8 cellular contexts compared by ENCODE assay signal in the genomic region with DNA sequence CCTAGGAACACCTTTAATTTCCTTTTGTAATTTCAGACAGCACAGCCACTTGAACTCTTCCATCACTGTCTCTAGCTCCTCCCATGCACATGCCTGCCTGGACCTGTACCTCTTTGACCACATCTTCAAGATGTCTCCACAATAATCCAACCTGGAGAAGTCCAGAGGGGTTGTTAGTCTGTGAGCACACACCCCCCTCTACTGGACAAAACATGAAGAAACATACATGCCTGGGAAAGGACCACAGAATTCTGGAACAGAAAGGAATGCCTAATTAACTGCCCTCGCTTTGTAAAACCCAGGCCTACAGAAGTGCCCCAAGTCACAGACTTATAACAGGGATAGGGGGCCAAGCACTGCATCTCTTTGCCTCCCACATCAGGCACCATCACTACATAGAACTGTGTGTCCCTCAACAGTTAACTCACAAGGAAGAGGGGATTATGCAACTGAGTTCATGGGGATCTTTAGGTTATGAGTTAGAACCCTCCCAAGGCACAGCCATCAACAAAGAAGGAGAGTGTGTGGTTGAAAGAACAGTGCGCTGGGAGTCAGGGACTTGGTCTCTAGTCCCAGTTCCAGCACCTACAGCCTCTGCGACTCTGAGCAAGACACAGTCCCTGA.
DNase-seq lines count a peak whose midpoint lies in the region; ATAC-seq and TF ChIP-seq lines count a peak whose summit lies in the region.

No MANE protein-coding gene starts in this region.

- H3K9me3 ChIP-seq in body of pancreas: no peaks in the 10 kb centered on the region

- no peaks in the 10 kb centered on the region for H3K36me3 ChIP-seq in body of pancreas (replicated peaks in 1 of 2; ENCODE audit: insufficient read depth in 1 of 2, low read depth in 2 of 2)

- no peak for TF ChIP-seq POLR2A in body of pancreas (IDR thresholded peaks at IDR 0.05)

- no peaks in the 10 kb centered on the region for H3K4me1 Mint-ChIP-seq in activated T-helper 1 cell treated with anti-CD3 and anti-CD28 coated beads, Interleukin-12 subunit alpha, Interleukin-12 subunit beta, Interleukin-2, Interleukin-4 antibody, amounts not matched to agents 30 ng/mL and 10 ng/mL and 1 ng/mL, durations not matched to agents 14 hours and 24 hours and 36 hours (ENCODE audit: low read depth)
- no peaks in the 10 kb centered on the region for H3K4me1 Mint-ChIP-seq in activated CD4-positive, alpha-beta T cell treated with anti-CD3 and anti-CD28 coated beads, Interleukin-2, amount 10 ng/mL, durations not matched to agents 7 days and 5 days

- H3K27ac ChIP-seq in body of pancreas: no peak overlapping the region

- DNase-seq in AG08395 (ENCODE audit: low spot score) (peak; percentile 79), GM12865 (ENCODE audit: low read depth) (peak; percentile 31), NCI-H510A treated with DMSO at 0.1 percent for 48 hours (lab: John Stamatoyannopoulos, UW) (peak; percentile 63), body of pancreas (peak in 2 of 4 donors; percentile 18 to 34), left kidney (ENCODE audit: low read depth, low spot score) (peak; percentile 93)
- DNase-seq in activated T-helper 1 cell treated with anti-CD3 and anti-CD28 coated beads, Interleukin-12 subunit alpha, Interleukin-12 subunit beta, Interleukin-2, Interleukin-4 antibody, amounts not matched to agents 30 ng/mL and 10 ng/mL and 1 ng/mL, durations not matched to agents 14 hours and 24 hours and 36 hours (ENCODE audit: low spot score): no peak
- DNase-seq in activated CD4-positive, alpha-beta T cell treated with anti-CD3 and anti-CD28 coated beads, Interleukin-2, amount 10 ng/mL, durations not matched to agents 7 days and 5 days: no peak

- no peak overlapping the region for H3K4me3 ChIP-seq in GM12865 (ENCODE audit: low read depth, low read length)
- H3K4me3 ChIP-seq in body of pancreas: no peak overlapping the region

- 63 to 73% methylated on average over 3 of the region's 3 CpGs for WGBS in body of pancreas, 2 donors

- intact Hi-C loops in body of pancreas (cut with DNase I): no loop called here
- intact Hi-C loops in activated T-helper 1 cell treated with anti-CD3 and anti-CD28 coated beads, Interleukin-12 subunit alpha, Interleukin-12 subunit beta, Interleukin-2, Interleukin-4 antibody, amounts not matched to agents 30 ng/mL and 10 ng/mL and 1 ng/mL, durations not matched to agents 14 hours and 24 hours and 36 hours (cut with micrococcal nuclease): loop anchor here (1.0 to 2.0 kb wide), 2 partner anchors 47 to 110 kb away; no protein-coding TSS in a partner anchor

- peak; percentile 41 for TF ChIP-seq CTCF in GM12865 (IDR thresholded peaks at IDR 0.05; ENCODE audit: insufficient read depth, low read depth, low read length, missing control alignments)
- peak in 6 of 7 experiments; percentile 43 to 70 (median 60) for TF ChIP-seq CTCF in body of pancreas (IDR thresholded peaks at IDR 0.05)

- no peaks in the 10 kb centered on the region for H3K27me3 ChIP-seq in body of pancreas

- H3K27ac Mint-ChIP-seq in activated T-helper 1 cell treated with anti-CD3 and anti-CD28 coated beads, Interleukin-12 subunit alpha, Interleukin-12 subunit beta, Interleukin-2, Interleukin-4 antibody, amounts not matched to agents 30 ng/mL and 10 ng/mL and 1 ng/mL, durations not matched to agents 14 hours and 24 hours and 36 hours: no peak overlapping the region
- H3K27ac Mint-ChIP-seq in activated CD4-positive, alpha-beta T cell treated with anti-CD3 and anti-CD28 coated beads, Interleukin-2, amount 10 ng/mL, durations not matched to agents 7 days and 5 days: no peak overlapping the region

- H3K4me1 ChIP-seq in body of pancreas: no peaks in the 10 kb centered on the region

- peaks cover 4% of the 10 kb centered on the region for H3K27me3 Mint-ChIP-seq in activated T-helper 1 cell treated with anti-CD3 and anti-CD28 coated beads, Interleukin-12 subunit alpha, Interleukin-12 subunit beta, Interleukin-2, Interleukin-4 antibody, amounts not matched to agents 30 ng/mL and 10 ng/mL and 1 ng/mL, durations not matched to agents 14 hours and 24 hours and 36 hours (ENCODE audit: insufficient read depth)
- H3K27me3 Mint-ChIP-seq in activated CD4-positive, alpha-beta T cell treated with anti-CD3 and anti-CD28 coated beads, Interleukin-2, amount 10 ng/mL, durations not matched to agents 7 days and 5 days: peaks cover 7% of the 10 kb centered on the region

- ATAC-seq in body of pancreas: peak; percentile 62
- no peak for ATAC-seq in HG02885 (IDR thresholded peaks at IDR 0.05; ENCODE audit: poor library complexity, unreplicated experiment)

- POLR2A ChIA-PET in activated CD4-positive, alpha-beta T cell treated with anti-CD3 and anti-CD28 coated beads, Interleukin-2, amount 10 ng/mL, durations not matched to agents 7 days and 5 days (lab: Charles Lee): no interaction called here

- CTCF ChIA-PET in activated CD4-positive, alpha-beta T cell treated with anti-CD3 and anti-CD28 coated beads, Interleukin-2, amount 10 ng/mL, durations not matched to agents 7 days and 5 days (lab: Charles Lee): interaction anchor here (1.1 kb wide), 1 partner anchor 13 kb away, joined by 3 read pairs; no protein-coding TSS in a partner anchor

- H3K36me3 Mint-ChIP-seq in activated T-helper 1 cell treated with anti-CD3 and anti-CD28 coated beads, Interleukin-12 subunit alpha, Interleukin-12 subunit beta, Interleukin-2, Interleukin-4 antibody, amounts not matched to agents 30 ng/mL and 10 ng/mL and 1 ng/mL, durations not matched to agents 14 hours and 24 hours and 36 hours (ENCODE audit: low read depth): no peaks in the 10 kb centered on the region
- no peaks in the 10 kb centered on the region for H3K36me3 Mint-ChIP-seq in activated CD4-positive, alpha-beta T cell treated with anti-CD3 and anti-CD28 coated beads, Interleukin-2, amount 10 ng/mL, durations not matched to agents 7 days and 5 days (ENCODE audit: low read depth)

- no peaks in the 10 kb centered on the region for H3K9me3 Mint-ChIP-seq in activated T-helper 1 cell treated with anti-CD3 and anti-CD28 coated beads, Interleukin-12 subunit alpha, Interleukin-12 subunit beta, Interleukin-2, Interleukin-4 antibody, amounts not matched to agents 30 ng/mL and 10 ng/mL and 1 ng/mL, durations not matched to agents 14 hours and 24 hours and 36 hours
- H3K9me3 Mint-ChIP-seq in activated CD4-positive, alpha-beta T cell treated with anti-CD3 and anti-CD28 coated beads, Interleukin-2, amount 10 ng/mL, durations not matched to agents 7 days and 5 days: peaks cover 5% of the 10 kb centered on the region

- H3K4me3 Mint-ChIP-seq in activated T-helper 1 cell treated with anti-CD3 and anti-CD28 coated beads, Interleukin-12 subunit alpha, Interleukin-12 subunit beta, Interleukin-2, Interleukin-4 antibody, amounts not matched to agents 30 ng/mL and 10 ng/mL and 1 ng/mL, durations not matched to agents 14 hours and 24 hours and 36 hours: no peak overlapping the region
- H3K4me3 Mint-ChIP-seq in activated CD4-positive, alpha-beta T cell treated with anti-CD3 and anti-CD28 coated beads, Interleukin-2, amount 10 ng/mL, durations not matched to agents 7 days and 5 days: no peak overlapping the region

Comparison
In these comparisons a context has a peak if more than half of its experiments do, and no peak if none do; other contexts are left out.
1. DNase-seq: peak in AG08395 (single experiment), GM12865 (single experiment), NCI-H510A treated with DMSO at 0.1 percent for 48 hours (single experiment) and left kidney (single experiment); none in activated T-helper 1 cell treated with anti-CD3 and anti-CD28 coated beads, Interleukin-12 subunit alpha, Interleukin-12 subunit beta, Interleukin-2, Interleukin-4 antibody, amounts not matched to agents 30 ng/mL and 10 ng/mL and 1 ng/mL, durations not matched to agents 14 hours and 24 hours and 36 hours (single experiment) and activated CD4-positive, alpha-beta T cell treated with anti-CD3 and anti-CD28 coated beads, Interleukin-2, amount 10 ng/mL, durations not matched to agents 7 days and 5 days (single experiment).